In genomic region chr12:79677667-79678066, GRCh38 we compare ENCODE assay signal across 24 cellular contexts.
"Had no signal": no experiment of that assay in that cellular context is flagged by ENCODE, and none has a peak within 500 bp of the region (broad histone marks: within the 10 kb centered on the region; RNA-seq: fewer than 3 reads in every experiment).

No MANE protein-coding gene starts in this region.

- H3K27me3 ChIP-seq: esophagus squamous epithelium, heart right ventricle, neural progenitor cell, sigmoid colon, spleen, thyroid gland, upper lobe of left lung had no signal

- FAIRE-seq: endometrium, islet of Langerhans, urothelium cell line had no signal

- H3K4me2 ChIP-seq: neural progenitor cell had no signal

- H3K27ac ChIP-seq: esophagus squamous epithelium, heart right ventricle, lower lobe of right lung, neural progenitor cell, psoas muscle, sigmoid colon, spleen, thyroid gland had no signal

- H3K4me3 ChIP-seq: esophagus squamous epithelium, heart right ventricle, lower lobe of right lung, neural progenitor cell, psoas muscle, sigmoid colon, spleen, thyroid gland, upper lobe of left lung had no signal

- H2AFZ ChIP-seq: neural progenitor cell had no signal

- DNase-seq: cortex of kidney; effector memory CD8-positive, alpha-beta T cell; erythroblast; esophagus squamous epithelium; glutamatergic neuron; heart right ventricle; hippocampal formation; left cardiac atrium; left ventricle myocardium superior; lower lobe of right lung; naive thymus-derived CD4-positive, alpha-beta T cell; posterior cingulate gyrus; psoas muscle; right cardiac atrium; sigmoid colon; spleen; stimulated activated naive B cell treated with anti-CD40 and anti-IgM and Interleukin-4, amounts not matched to agents 10 μg/mL and 1 μg/mL and 100 μg/mL, for 72 hours; stimulated activated naive CD8-positive, alpha-beta T cell treated with anti-CD3 and anti-CD28 coated beads, Interleukin-15, amount 100 ng/mL, for 72 hours; thyroid gland; upper lobe of left lung had no signal

- H3K4me1 ChIP-seq: psoas muscle had no signal

- H3K9ac ChIP-seq: neural progenitor cell had no signal

- H3K9me3 ChIP-seq: esophagus squamous epithelium, lower lobe of right lung, sigmoid colon, spleen, thyroid gland, upper lobe of left lung had no signal

- H3K36me3 ChIP-seq: esophagus squamous epithelium, heart right ventricle, lower lobe of right lung, sigmoid colon, spleen, thyroid gland, upper lobe of left lung had no signal

- ATAC-seq: effector memory CD8-positive, alpha-beta T cell; heart right ventricle; left cardiac atrium; left ventricle myocardium superior; lower lobe of right lung; naive thymus-derived CD4-positive, alpha-beta T cell; psoas muscle; right cardiac atrium; stimulated activated naive CD8-positive, alpha-beta T cell treated with anti-CD3 and anti-CD28 coated beads, Interleukin-15, amount 100 ng/mL, for 72 hours had no signal
